5 cellular contexts compared by ENCODE assay signal in genomic region chr11:67372232-67372992, GRCh38. TPM values are rescaled to one million over a fixed set of nuclear protein-coding genes. Genes with fewer than 3 reads are reported as not detected.
DNase-seq lines count a peak whose midpoint lies in the region; TF ChIP-seq lines count a peak whose summit lies in the region.

No MANE protein-coding gene starts in this region.

- H3K9me3 ChIP-seq in stomach = no peaks in the 10 kb centered on the region

- H3K4me3 ChIP-seq in NB4 (ENCODE audit: low read depth, low read length) (peak overlapping the region; percentile 47), fibroblast of villous mesenchyme (ENCODE audit: low read depth, low read length) (peak overlapping the region; percentile 65), stomach (peak overlapping the region; percentile 66 to 92 (median 78))

- 0 to 1% (median 1%) methylated on average over 7 to 78 of the region's 81 CpGs for WGBS in stomach, 5 donors

- no peaks in the 10 kb centered on the region for H3K27me3 ChIP-seq in stomach

- no peaks in the 10 kb centered on the region for H3K36me3 ChIP-seq in stomach

- peak overlapping the region; percentile 80 to 99 (median 97) for H3K27ac ChIP-seq in stomach

- TF ChIP-seq POLR2A in NB4 (IDR thresholded peaks at IDR 0.05; ENCODE audit: extremely low read depth, insufficient read length) = no peak
- no peak for TF ChIP-seq POLR2A in stomach (IDR thresholded peaks at IDR 0.05)

- peak; percentile 72 for DNase-seq in NB4 (ENCODE audit: low read depth)
- no peak for DNase-seq in fibroblast of villous mesenchyme (ENCODE audit: low read depth)
- no peak for DNase-seq in stomach
- no peak for DNase-seq in head of caudate nucleus
- DNase-seq in stimulated activated naive CD4-positive, alpha-beta T cell treated with Interleukin-2 at 50 U/mL for 16 hours (lab: John Stamatoyannopoulos, UW) = no peak

- H3K4me1 ChIP-seq in stomach = peaks cover 47 to 76% (median 64%) of the 10 kb centered on the region in 4 donors

- intact Hi-C loops in stomach (cut with DNase I; ENCODE audit: low total_unique reads) (no loop called here), head of caudate nucleus (cut with DNase I) (loop anchor here (10.0 kb wide), 1 partner anchor 108 kb away; the partner anchor contains the start of gene GRK2)

- no peak for TF ChIP-seq EP300 in stomach (IDR thresholded peaks at IDR 0.05)

- no peak for TF ChIP-seq CTCF in NB4 (IDR thresholded peaks at IDR 0.05; ENCODE audit: low read depth, low read length)
- no peak for TF ChIP-seq CTCF in fibroblast of villous mesenchyme (IDR thresholded peaks at IDR 0.05; ENCODE audit: insufficient read depth, low read depth, low read length)
- no peak for TF ChIP-seq CTCF in stomach (IDR thresholded peaks at IDR 0.05)

RNA-seq across cellular contexts. Expression of gene CLCF1, which starts 1.0 kb away (rescaled TPM):
- 3.5 and 4.7 TPM in 2 replicates for total RNA-seq in fibroblast of villous mesenchyme
- 10 to 100 TPM in 3 of 5 donors, 1 to 10 TPM in 1, not detected in 1; 2.6 to 69.2 (median 17.8) TPM for total RNA-seq in stomach
- polyA plus RNA-seq in stomach = 1 to 10 TPM; 2.7 to 5.4 (median 3.2) TPM

RNA-seq across cellular contexts. Expression of gene POLD4, which starts 19.1 kb away (rescaled TPM):
- total RNA-seq in fibroblast of villous mesenchyme (43.2 and 68.9 TPM in 2 replicates), stomach (100 to 1,000 TPM in 1 of 5 donors, 10 to 100 TPM in 4; 13.8 to 117 (median 54.8) TPM)
- 100 to 1,000 TPM; 129 to 316 (median 153) TPM for polyA plus RNA-seq in stomach

RNA-seq across cellular contexts. Expression of gene RAD9A, which starts 19.4 kb away (rescaled TPM):
- total RNA-seq in fibroblast of villous mesenchyme = 4.3 and 6.4 TPM in 2 replicates
- 10 to 100 TPM in 4 of 5 donors, 1 to 10 TPM in 1; 7.0 to 88.9 (median 29.5) TPM for total RNA-seq in stomach
- 10 to 100 TPM; 11.8 to 30.3 (median 17.0) TPM for polyA plus RNA-seq in stomach

RNA-seq across cellular contexts. Expression of gene PPP1CA, which starts 29.2 kb away (rescaled TPM):
- total RNA-seq in fibroblast of villous mesenchyme = 172 and 202 TPM in 2 replicates
- total RNA-seq in stomach = 100 to 1,000 TPM in 2 of 5 donors, 10 to 100 TPM in 3; 28.6 to 229 (median 97.9) TPM
- 100 to 1,000 TPM; 109 to 203 (median 153) TPM for polyA plus RNA-seq in stomach

RNA-seq across cellular contexts. Expression of gene TBC1D10C, which starts 31.5 kb away (rescaled TPM):
- total RNA-seq in fibroblast of villous mesenchyme (not detected in 2 replicates), stomach (10 to 100 TPM in 1 of 5 donors, 1 to 10 TPM in 3, under 1 TPM in 1; 0.29 to 12.0 (median 3.5) TPM)
- polyA plus RNA-seq in stomach = 1 to 10 TPM; 2.8 to 6.1 (median 5.5) TPM
